ENCODE assay signal across 23 cellular contexts in genomic region chr17:81688616-81689015, GRCh38. TPM values are rescaled to one million over a fixed set of nuclear protein-coding genes. Genes with fewer than 3 reads are reported as not detected.
DNase-seq lines count a peak whose midpoint lies in the region; ATAC-seq, FAIRE-seq and TF ChIP-seq lines count a peak whose summit lies in the region.
"Had no signal": no experiment of that assay in that cellular context is flagged by ENCODE, and none has a peak within 500 bp of the region (broad histone marks: within the 10 kb centered on the region; RNA-seq: fewer than 3 reads in every experiment).

No MANE protein-coding gene starts in this region.

- no peak overlapping the region for H3K23ac ChIP-seq in IMR-90 (ENCODE audit: low read depth, low read length)
- H3K23ac ChIP-seq in H1 (ENCODE audit: insufficient read length), result no peak overlapping the region

- H3K4me3 Mint-ChIP-seq in nephron progenitor cell, result no peak overlapping the region
- H3K4me3 Mint-ChIP-seq: CD4-positive, CD25-positive, alpha-beta regulatory T cell had no signal

- no peak overlapping the region for H3K4me2 ChIP-seq in BLaER1
- no peak overlapping the region for H3K4me2 ChIP-seq in IMR-90 (ENCODE audit: low read depth, low read length)
- H3K4me2 ChIP-seq in H1 (ENCODE audit: insufficient read depth in 1 of 2, low read depth in 2 of 2, low read length in 2 of 2), result no peak overlapping the region

- H2BK120ac ChIP-seq in IMR-90 (ENCODE audit: low read depth, low read length), result no peak overlapping the region
- no peak overlapping the region for H2BK120ac ChIP-seq in H1 (replicated peaks; ENCODE audit: low read depth, low read length)

- H3K4me1 Mint-ChIP-seq in nephron progenitor cell, result peaks cover 15% of the 10 kb centered on the region

- H3K79me1 ChIP-seq in IMR-90 (ENCODE audit: low read depth in 1 of 2, low read length in 2 of 2) (peaks cover 14 to 63% of the 10 kb centered on the region in 2 experiments), H1 (ENCODE audit: low read depth, low read length) (peaks cover 8% of the 10 kb centered on the region)

- TF ChIP-seq CTCF in IMR-90 (conservative IDR thresholded peaks at IDR 0.05; ENCODE audit: low read depth, low read length), result no peak
- no peak for TF ChIP-seq CTCF in H1 (IDR thresholded peaks at IDR 0.05; ENCODE audit: control extremely low read depth in 1 of 3, insufficient read depth in 1 of 3, low read depth in 1 of 3, low read length in 3 of 3)
- TF ChIP-seq CTCF in nephron progenitor cell (IDR thresholded peaks at IDR 0.05), result no peak

- peaks cover 2% of the 10 kb centered on the region for H3K27me3 Mint-ChIP-seq in nephron progenitor cell (ENCODE audit: low read depth, poor library complexity)
- H3K27me3 Mint-ChIP-seq: CD4-positive, CD25-positive, alpha-beta regulatory T cell had no signal

- H3K36me3 Mint-ChIP-seq in nephron progenitor cell (ENCODE audit: low read depth), result peaks cover 11% of the 10 kb centered on the region

- no TSS peak for BruUV-seq in IMR-90 (replicated peaks; lab: Mats Ljungman, UMichigan)

- H3K9me3 Mint-ChIP-seq in nephron progenitor cell, result no peaks in the 10 kb centered on the region
- H3K9me3 Mint-ChIP-seq: CD4-positive, CD25-positive, alpha-beta regulatory T cell had no signal

- H2BK5ac ChIP-seq in IMR-90 (ENCODE audit: low read depth, low read length, poor library complexity, severe bottlenecking) (no peak overlapping the region), H1 (ENCODE audit: low read depth, low read length) (no peak overlapping the region)

- H3K9me1 ChIP-seq in IMR-90 (ENCODE audit: insufficient read depth, low read length), result peaks cover 3% of the 10 kb centered on the region; the same call in 1 of the 2 replicates

- POLR2A ChIA-PET in IMR-90 (lab: Charles Lee; ENCODE audit: unreplicated experiment) (no interaction called here), H1 (lab: Charles Lee; ENCODE audit: partially characterized antibody) (interaction anchor here (1.1 to 28.4 kb wide), 2 partner anchors 16 to 21 kb away, joined by 3 to 436 read pairs; partner anchors contain the start of genes MRPL12 and SLC25A10)

- peaks cover 0 to 21% of the 10 kb centered on the region in 2 experiments; a peak in 2 of 4 replicates for H3K79me2 ChIP-seq in H1 (ENCODE audit: control insufficient read depth in 1 of 2, insufficient read depth in 2 of 2, low read length in 2 of 2)

- peaks cover 8% of the 10 kb centered on the region for H3K23me2 ChIP-seq in H1 (ENCODE audit: low read depth, low read length)

- no peak overlapping the region for H3K4ac ChIP-seq in IMR-90 (ENCODE audit: low read depth, low read length)
- H3K4ac ChIP-seq in H1 (replicated peaks; ENCODE audit: insufficient read length, low read depth, low read length), result no peak overlapping the region

- no peak for ATAC-seq in IMR-90 (ENCODE audit: low read depth)
- ATAC-seq: HCT116 had no signal

- in situ Hi-C loops in IMR-90 (cut with MboI; ENCODE audit: low sequenced_read_pairs), result no loop called here

- no peak for DNase-seq in IMR-90
- no peak for DNase-seq in H1 (ENCODE audit: low read depth in 1 of 2, low spot score in 2 of 2)
- no peak for DNase-seq in nephron progenitor cell
- DNase-seq in NCI-H2081 (lab: John Stamatoyannopoulos, UW), result no peak
- DNase-seq in effector memory CD4-positive, alpha-beta T cell, result no peak
- no peak for DNase-seq in stimulated activated CD4-positive, alpha-beta T cell treated with anti-CD3 and anti-CD28 coated beads, Interleukin-4, amount 100 ng/mL, for 24 hours
- no peak for DNase-seq in kidney tubule cell (ENCODE audit: low spot score)
- DNase-seq: 8988T; ACHN; BE2C; CD4-positive, CD25-positive, alpha-beta regulatory T cell; DMS79 treated with DMSO at 0.1 percent for 48 hours; KG1; MG63; NCI-H2029 treated with DMSO at 0.1 percent for 48 hours; NCI-H2227 treated with DMSO at 0.1 percent for 48 hours; NCI-H526 treated with DMSO at 0.1 percent for 48 hours; RPMI8226; SHP77 had no signal

- H3K36me3 ChIP-seq in BLaER1 (peaks cover 85% of the 10 kb centered on the region), IMR-90 (ENCODE audit: control insufficient read depth, insufficient read depth, low read length) (peaks cover 74% of the 10 kb centered on the region), H1 (ENCODE audit: control insufficient read depth in 2 of 4, insufficient read depth in 4 of 4, low read length in 3 of 4) (peaks cover 2 to 46% (median 19%) of the 10 kb centered on the region in 4 experiments; a peak in 6 of 8 replicates)
- H3K36me3 ChIP-seq in effector memory CD4-positive, alpha-beta T cell (ENCODE audit: control insufficient read depth, insufficient read depth, low read length), result peaks cover 75% of the 10 kb centered on the region

- peak overlapping the region; percentile 79 for H3K27ac Mint-ChIP-seq in nephron progenitor cell

- 90% methylated on average over 4 of the region's 14 CpGs; no CpG with 5 or more reads in 1 of the 2 experiments for WGBS in IMR-90 (ENCODE audit: extremely low coverage in 2 of 2, insufficient read length in 1 of 2), 2 experiments
- 85% methylated on average over 14 of the region's 14 CpGs; no CpG with 5 or more reads in 1 of the 2 experiments for WGBS in H1 (ENCODE audit: extremely low coverage in 1 of 2, insufficient coverage in 1 of 2, insufficient read length in 1 of 2, insufficient replicate concordance in 2 of 2, low coverage in 1 of 2, low lambda C conversion rate in 2 of 2, missing lambda C conversion rate in 1 of 2), 2 experiments

- H3K27ac ChIP-seq in BLaER1, result no peak overlapping the region
- no peak overlapping the region for H3K27ac ChIP-seq in IMR-90 (ENCODE audit: insufficient read depth, low read length)
- no peak overlapping the region for H3K27ac ChIP-seq in H1 (ENCODE audit: low read depth, low read length)
- H3K27ac ChIP-seq in effector memory CD4-positive, alpha-beta T cell (ENCODE audit: insufficient read depth, low read length, poor library complexity, severe bottlenecking), result no peak overlapping the region

- H3K27me3 ChIP-seq in BLaER1 (no peaks in the 10 kb centered on the region), IMR-90 (ENCODE audit: control insufficient read depth, insufficient read depth, low read length) (no peaks in the 10 kb centered on the region), H1 (replicated peaks in 1 of 4; ENCODE audit: control insufficient read depth in 3 of 4, extremely low read depth in 1 of 4, insufficient read depth in 3 of 4, low read length in 3 of 4) (no peaks in the 10 kb centered on the region)
- no peaks in the 10 kb centered on the region for H3K27me3 ChIP-seq in effector memory CD4-positive, alpha-beta T cell (replicated peaks; ENCODE audit: control insufficient read depth, insufficient read depth, low read length, poor library complexity, severe bottlenecking)
- H3K27me3 ChIP-seq: BE2C, MG63 had no signal

- H3K4me1 ChIP-seq in BLaER1 (peaks cover 15% of the 10 kb centered on the region), IMR-90 (ENCODE audit: control insufficient read depth, insufficient read depth, low read length) (peaks cover 10% of the 10 kb centered on the region), H1 (replicated peaks in 1 of 4; ENCODE audit: control insufficient read depth in 3 of 4, insufficient read depth in 4 of 4, low read length in 3 of 4) (peaks cover 3 to 7% (median 5%) of the 10 kb centered on the region in 4 experiments; a peak in 5 of 7 replicates)
- peaks cover 13% of the 10 kb centered on the region for H3K4me1 ChIP-seq in effector memory CD4-positive, alpha-beta T cell (ENCODE audit: control insufficient read depth, insufficient read depth, low read length, poor library complexity, severe bottlenecking)
- H3K4me1 ChIP-seq: BE2C had no signal

- H2AK5ac ChIP-seq in IMR-90 (ENCODE audit: low read depth, low read length) (no peak overlapping the region), H1 (ENCODE audit: low read depth, low read length) (no peak overlapping the region)

- H4K5ac ChIP-seq in IMR-90 (ENCODE audit: low read depth, low read length) (no peak overlapping the region), H1 (ENCODE audit: insufficient read length, low read depth, low read length) (no peak overlapping the region)

- no peak overlapping the region for H3K18ac ChIP-seq in IMR-90 (ENCODE audit: low read depth, low read length)
- no peak overlapping the region for H3K18ac ChIP-seq in H1 (ENCODE audit: extremely low read depth, low read length)

- H4K8ac ChIP-seq in IMR-90 (ENCODE audit: low read depth in 2 of 2, low read length in 2 of 2) (no peak overlapping the region), H1 (ENCODE audit: extremely low read depth, insufficient read depth, low read length) (0 out of 2 replicates have a peak overlapping the region, but pooled peaks have one; percentile 3)

- H3K4me3 ChIP-seq in BLaER1, result no peak overlapping the region
- no peak overlapping the region for H3K4me3 ChIP-seq in IMR-90 (ENCODE audit: insufficient read depth, low read depth, low read length)
- H3K4me3 ChIP-seq in H1 (ENCODE audit: extremely low read depth in 1 of 4, insufficient read depth in 2 of 4, low read depth in 3 of 4, low read length in 4 of 4), result no peak overlapping the region
- H3K4me3 ChIP-seq in effector memory CD4-positive, alpha-beta T cell (ENCODE audit: insufficient read depth, low read depth, low read length, poor library complexity, severe bottlenecking), result no peak overlapping the region
- H3K4me3 ChIP-seq: MG63 had no signal

- no peak for FAIRE-seq in H1 (lab: Jason Lieb, UNC)
- FAIRE-seq: GM19239, HTR-8/SVneo had no signal

- dilution Hi-C loops in IMR-90 (cut with HindIII; ENCODE audit: low sequenced_read_pairs, unreplicated experiment), result no loop called here

- no peak for TF ChIP-seq EP300 in H1 (IDR thresholded peaks at IDR 0.05; ENCODE audit: borderline replicate concordance in 1 of 2, low read depth in 2 of 2, low read length in 2 of 2)

- TF ChIP-seq POLR2A in IMR-90 (IDR thresholded peaks at IDR 0.05; ENCODE audit: low read depth, low read length) (no peak), H1 (IDR thresholded peaks at IDR 0.05; ENCODE audit: control extremely low read depth in 1 of 2, low read depth in 2 of 2, low read length in 2 of 2) (no peak)

- H2BK20ac ChIP-seq in IMR-90 (ENCODE audit: low read depth, low read length) (no peak overlapping the region), H1 (ENCODE audit: low read length) (no peak overlapping the region)

- H4K91ac ChIP-seq in IMR-90 (ENCODE audit: insufficient read depth, low read depth, low read length) (no peak overlapping the region), H1 (replicated peaks; ENCODE audit: insufficient read length, low read length) (no peak overlapping the region)

- intact Hi-C loops in IMR-90 (cut with micrococcal nuclease), result no loop called here

- no peak overlapping the region for H2AK9ac ChIP-seq in IMR-90 (replicated peaks; ENCODE audit: low read depth, low read length, poor library complexity)

- no peak overlapping the region for H3K56ac ChIP-seq in IMR-90 (ENCODE audit: extremely low read depth, insufficient read depth, low read length)
- no peak overlapping the region for H3K56ac ChIP-seq in H1 (replicated peaks; ENCODE audit: insufficient read length, low read depth, low read length)

- H3K9ac ChIP-seq in BLaER1, result 0 out of 2 replicates have a peak overlapping the region, but pooled peaks have one; percentile 34
- H3K9ac ChIP-seq in IMR-90 (ENCODE audit: low read depth, low read length), result no peak overlapping the region
- H3K9ac ChIP-seq in H1 (replicated peaks in 1 of 4; ENCODE audit: extremely low read depth in 1 of 4, low read depth in 3 of 4, low read length in 3 of 4), result no peak overlapping the region

- CTCF ChIA-PET in IMR-90 (lab: Yijun Ruan, JAX) (no interaction called here), H1 (lab: Charles Lee; ENCODE audit: partially characterized antibody) (interaction anchor here (0.9 kb wide), 1 partner anchor 21 kb away, joined by 3 read pairs; no protein-coding TSS in a partner anchor)

- H2BK15ac ChIP-seq in IMR-90 (ENCODE audit: low read depth, low read length) (no peak overlapping the region), H1 (ENCODE audit: low read length) (no peak overlapping the region)

- no peaks in the 10 kb centered on the region for H3K9me3 ChIP-seq in BLaER1
- H3K9me3 ChIP-seq in IMR-90 (ENCODE audit: control insufficient read depth, insufficient read depth, low read length), result no peaks in the 10 kb centered on the region
- no peaks in the 10 kb centered on the region for H3K9me3 ChIP-seq in H1 (ENCODE audit: insufficient read depth in 2 of 2, low read depth in 1 of 2, low read length in 1 of 2)
- H3K9me3 ChIP-seq in effector memory CD4-positive, alpha-beta T cell (ENCODE audit: control insufficient read depth, low read length), result no peaks in the 10 kb centered on the region
- H3K9me3 ChIP-seq: BE2C, MG63 had no signal

- TF ChIP-seq RAD21 in IMR-90 (IDR thresholded peaks at IDR 0.05; ENCODE audit: low read length), result no peak
- no peak for TF ChIP-seq RAD21 in H1 (IDR thresholded peaks at IDR 0.05 in 1 of 2, conservative IDR thresholded peaks at IDR 0.05 in 1 of 2; ENCODE audit: low read depth in 2 of 2, low read length in 2 of 2)

- H2BK12ac ChIP-seq in H1 (ENCODE audit: low read depth, low read length), result no peak overlapping the region

- no peak overlapping the region for H3K14ac ChIP-seq in IMR-90 (replicated peaks; ENCODE audit: low read depth, low read length)
- no peak overlapping the region for H3K14ac ChIP-seq in H1 (ENCODE audit: insufficient read length)

- peak overlapping the region; percentile 63 for H2AFZ ChIP-seq in IMR-90 (replicated peaks; ENCODE audit: low read length, poor library complexity)
- H2AFZ ChIP-seq in H1 (ENCODE audit: low read length), result no peak overlapping the region

- peaks cover 95% of the 10 kb centered on the region for H4K20me1 ChIP-seq in BLaER1
- H4K20me1 ChIP-seq in IMR-90 (ENCODE audit: insufficient read depth, low read length), result peaks cover 93% of the 10 kb centered on the region
- peaks cover 0 to 29% of the 10 kb centered on the region in 2 experiments for H4K20me1 ChIP-seq in H1 (replicated peaks in 1 of 2; ENCODE audit: control insufficient read depth in 1 of 2, insufficient read depth in 2 of 2, low read length in 2 of 2)

RNA-seq across cellular contexts. Expression of gene HGS, which starts 4.8 kb away (rescaled TPM):
- 49.4 and 52.5 TPM in 2 replicates for total RNA-seq in IMR-90 (2012; rRNA removed)
- 137 and 169 TPM in 2 replicates for polyA plus RNA-seq in IMR-90 (2012; rRNA removed)
- 46.1 and 98.2 TPM in 2 replicates for polyA plus RNA-seq in IMR-90 (2012; cell fraction: cytosol; rRNA removed)
- 423 and 1,279 TPM in 2 replicates for polyA plus RNA-seq in IMR-90 (2012; cell fraction: nucleus; rRNA removed; ENCODE audit: low replicate concordance)
- total RNA-seq in H1 (2021; fragmentation: NEBNext Ultra II Directional; extraction: Animal tissue kit (Norgen Biotek cat#: 25700)), result 78.8 and 80.8 TPM in 2 replicates
- 99.7 and 144 TPM in 2 replicates for polyA plus RNA-seq in H1 (2011; rRNA removed)
- 68.0 TPM for polyA plus RNA-seq in H1 (2011; cell fraction: cytosol; rRNA removed)
- 334 TPM for polyA plus RNA-seq in H1 (2011; cell fraction: nucleus; rRNA removed)
- polyA plus RNA-seq in H1 (2012, experiment 1 of 2), result 65.1 to 84.3 TPM (median 78.3 TPM) in 4 replicates
- 54.5 TPM for polyA plus RNA-seq in H1 (2012, experiment 2 of 2)
- 39.6 TPM for polyA plus RNA-seq in H1 (2013, experiment 1 of 2)
- polyA plus RNA-seq in H1 (2013, experiment 2 of 2), result 35.7 TPM
- polyA minus RNA-seq in H1 (2011; rRNA and poly(A)+ RNA removed), result 71.4 and 95.1 TPM in 2 replicates
- polyA minus RNA-seq in H1 (2011; cell fraction: cytosol; rRNA and poly(A)+ RNA removed), result 67.2 TPM
- polyA minus RNA-seq in H1 (2011; cell fraction: nucleus; rRNA and poly(A)+ RNA removed), result 69.8 TPM

RNA-seq across cellular contexts. Expression of gene ARL16, which starts 5.0 kb away (rescaled TPM):
- total RNA-seq in IMR-90 (2012; rRNA removed), result 42.8 and 51.1 TPM in 2 replicates
- polyA plus RNA-seq in IMR-90 (2012; rRNA removed), result 77.9 and 83.1 TPM in 2 replicates
- polyA plus RNA-seq in IMR-90 (2012; cell fraction: cytosol; rRNA removed), result 73.3 and 116 TPM in 2 replicates
- 130 and 139 TPM in 2 replicates for polyA plus RNA-seq in IMR-90 (2012; cell fraction: nucleus; rRNA removed; ENCODE audit: low replicate concordance)
- 37.0 and 41.8 TPM in 2 replicates for total RNA-seq in H1 (2021; fragmentation: NEBNext Ultra II Directional; extraction: Animal tissue kit (Norgen Biotek cat#: 25700))
- 60.8 and 64.2 TPM in 2 replicates for polyA plus RNA-seq in H1 (2011; rRNA removed)
- polyA plus RNA-seq in H1 (2011; cell fraction: cytosol; rRNA removed), result 84.9 TPM
- polyA plus RNA-seq in H1 (2011; cell fraction: nucleus; rRNA removed), result 30.5 TPM
- polyA plus RNA-seq in H1 (2012, experiment 1 of 2), result 48.9 to 59.9 TPM (median 53.7 TPM) in 4 replicates
- polyA plus RNA-seq in H1 (2012, experiment 2 of 2), result 39.8 TPM
- 40.1 TPM for polyA plus RNA-seq in H1 (2013, experiment 1 of 2)
- 41.3 TPM for polyA plus RNA-seq in H1 (2013, experiment 2 of 2)
- polyA minus RNA-seq in H1 (2011; rRNA and poly(A)+ RNA removed), result 31.9 and 34.2 TPM in 2 replicates
- 15.9 TPM for polyA minus RNA-seq in H1 (2011; cell fraction: cytosol; rRNA and poly(A)+ RNA removed)
- polyA minus RNA-seq in H1 (2011; cell fraction: nucleus; rRNA and poly(A)+ RNA removed), result 18.6 TPM

RNA-seq across cellular contexts. Expression of gene MRPL12, which starts 14.6 kb away (rescaled TPM):
- total RNA-seq in IMR-90 (2012; rRNA removed), result 17.2 and 17.5 TPM in 2 replicates
- polyA plus RNA-seq in IMR-90 (2012; rRNA removed), result 111 and 127 TPM in 2 replicates
- polyA plus RNA-seq in IMR-90 (2012; cell fraction: cytosol; rRNA removed), result 140 and 156 TPM in 2 replicates
- 32.1 and 54.9 TPM in 2 replicates for polyA plus RNA-seq in IMR-90 (2012; cell fraction: nucleus; rRNA removed; ENCODE audit: low replicate concordance)
- 120 and 131 TPM in 2 replicates for total RNA-seq in H1 (2021; fragmentation: NEBNext Ultra II Directional; extraction: Animal tissue kit (Norgen Biotek cat#: 25700))
- 141 and 190 TPM in 2 replicates for polyA plus RNA-seq in H1 (2011; rRNA removed)
- 185 TPM for polyA plus RNA-seq in H1 (2011; cell fraction: cytosol; rRNA removed)
- 144 TPM for polyA plus RNA-seq in H1 (2011; cell fraction: nucleus; rRNA removed)
- polyA plus RNA-seq in H1 (2012, experiment 1 of 2), result 66.6 to 148 TPM (median 135 TPM) in 4 replicates
- polyA plus RNA-seq in H1 (2012, experiment 2 of 2), result 172 TPM
- 97.0 TPM for polyA plus RNA-seq in H1 (2013, experiment 1 of 2)
- polyA plus RNA-seq in H1 (2013, experiment 2 of 2), result 97.1 TPM
- 40.8 and 41.6 TPM in 2 replicates for polyA minus RNA-seq in H1 (2011; rRNA and poly(A)+ RNA removed)
- 51.5 TPM for polyA minus RNA-seq in H1 (2011; cell fraction: cytosol; rRNA and poly(A)+ RNA removed)
- polyA minus RNA-seq in H1 (2011; cell fraction: nucleus; rRNA and poly(A)+ RNA removed), result 46.7 TPM

RNA-seq across cellular contexts. Expression of gene CCDC137, which starts 22.1 kb away (rescaled TPM):
- total RNA-seq in IMR-90 (2012; rRNA removed), result 7.5 and 9.2 TPM in 2 replicates
- polyA plus RNA-seq in IMR-90 (2012; rRNA removed), result 18.4 and 23.2 TPM in 2 replicates
- polyA plus RNA-seq in IMR-90 (2012; cell fraction: cytosol; rRNA removed), result 16.7 and 34.8 TPM in 2 replicates
- 12.3 and 18.2 TPM in 2 replicates for polyA plus RNA-seq in IMR-90 (2012; cell fraction: nucleus; rRNA removed; ENCODE audit: low replicate concordance)
- total RNA-seq in H1 (2021; fragmentation: NEBNext Ultra II Directional; extraction: Animal tissue kit (Norgen Biotek cat#: 25700)), result 38.6 and 39.8 TPM in 2 replicates
- polyA plus RNA-seq in H1 (2011; rRNA removed), result 17.6 and 23.3 TPM in 2 replicates
- polyA plus RNA-seq in H1 (2011; cell fraction: cytosol; rRNA removed), result 28.0 TPM
- 24.2 TPM for polyA plus RNA-seq in H1 (2011; cell fraction: nucleus; rRNA removed)
- 38.1 to 44.2 TPM (median 40.1 TPM) in 4 replicates for polyA plus RNA-seq in H1 (2012, experiment 1 of 2)
- 19.9 TPM for polyA plus RNA-seq in H1 (2012, experiment 2 of 2)
- 40.4 TPM for polyA plus RNA-seq in H1 (2013, experiment 1 of 2)
- 44.2 TPM for polyA plus RNA-seq in H1 (2013, experiment 2 of 2)
- polyA minus RNA-seq in H1 (2011; rRNA and poly(A)+ RNA removed), result 3.2 and 4.4 TPM in 2 replicates
- polyA minus RNA-seq in H1 (2011; cell fraction: cytosol; rRNA and poly(A)+ RNA removed), result 8.4 TPM
- 9.5 TPM for polyA minus RNA-seq in H1 (2011; cell fraction: nucleus; rRNA and poly(A)+ RNA removed)

RNA-seq across cellular contexts. Expression of gene OXLD1, which starts 22.2 kb away (rescaled TPM):
- total RNA-seq in IMR-90 (2012; rRNA removed), result 9.9 and 10.3 TPM in 2 replicates
- 22.3 and 26.4 TPM in 2 replicates for polyA plus RNA-seq in IMR-90 (2012; rRNA removed)
- polyA plus RNA-seq in IMR-90 (2012; cell fraction: cytosol; rRNA removed), result 25.7 and 46.6 TPM in 2 replicates
- polyA plus RNA-seq in IMR-90 (2012; cell fraction: nucleus; rRNA removed; ENCODE audit: low replicate concordance), result 52.8 and 86.9 TPM in 2 replicates
- 35.9 and 41.5 TPM in 2 replicates for total RNA-seq in H1 (2021; fragmentation: NEBNext Ultra II Directional; extraction: Animal tissue kit (Norgen Biotek cat#: 25700))
- 61.9 and 97.9 TPM in 2 replicates for polyA plus RNA-seq in H1 (2011; rRNA removed)
- polyA plus RNA-seq in H1 (2011; cell fraction: cytosol; rRNA removed), result 87.0 TPM
- polyA plus RNA-seq in H1 (2011; cell fraction: nucleus; rRNA removed), result 64.0 TPM
- 31.4 to 46.5 TPM (median 41.9 TPM) in 4 replicates for polyA plus RNA-seq in H1 (2012, experiment 1 of 2)
- polyA plus RNA-seq in H1 (2012, experiment 2 of 2), result 43.9 TPM
- 37.3 TPM for polyA plus RNA-seq in H1 (2013, experiment 1 of 2)
- 38.6 TPM for polyA plus RNA-seq in H1 (2013, experiment 2 of 2)
- 7.8 and 9.4 TPM in 2 replicates for polyA minus RNA-seq in H1 (2011; rRNA and poly(A)+ RNA removed)
- polyA minus RNA-seq in H1 (2011; cell fraction: cytosol; rRNA and poly(A)+ RNA removed), result 12.5 TPM
- 23.0 TPM for polyA minus RNA-seq in H1 (2011; cell fraction: nucleus; rRNA and poly(A)+ RNA removed)
